ENCODE assay signal across 15 cellular contexts in the genomic region with DNA sequence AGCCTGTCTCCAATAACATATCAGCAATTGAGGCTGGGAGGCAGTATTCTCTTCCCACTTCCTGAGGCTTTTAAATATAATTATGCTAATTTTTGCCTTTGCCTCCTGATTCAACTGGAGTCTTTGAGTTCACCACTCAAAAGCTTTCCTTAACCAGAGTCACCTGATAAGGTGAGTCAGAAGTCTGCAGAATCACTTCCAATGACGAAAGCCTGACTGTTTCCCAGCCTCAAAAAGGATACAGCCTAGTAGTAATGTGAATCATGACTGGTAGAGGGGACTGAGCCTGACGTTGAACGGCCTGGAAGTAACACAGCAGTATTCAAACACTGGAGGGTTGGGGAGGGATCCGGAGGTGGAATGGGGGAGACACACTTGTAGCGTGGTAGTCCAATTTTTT. TPM values are rescaled to one million over a fixed set of nuclear protein-coding genes. Genes with fewer than 3 reads are reported as not detected.
DNase-seq lines count a peak whose midpoint lies in the region; ATAC-seq and TF ChIP-seq lines count a peak whose summit lies in the region.
"Had no signal": no experiment of that assay in that cellular context is flagged by ENCODE, and none has a peak within 500 bp of the region (broad histone marks: within the 10 kb centered on the region; RNA-seq: fewer than 3 reads in every experiment).

No MANE protein-coding gene starts in this region.

- no peak overlapping the region for H3K27ac ChIP-seq in GM23248

- ATAC-seq in HG02678 (IDR thresholded peaks at IDR 0.05; ENCODE audit: unreplicated experiment) (no peak), GM19452 (IDR thresholded peaks at IDR 0.05; ENCODE audit: unreplicated experiment) (no peak)

- H4K20me1 ChIP-seq in GM23248 (ENCODE audit: insufficient read depth): no peaks in the 10 kb centered on the region

- no peaks in the 10 kb centered on the region for H3K27me3 ChIP-seq in GM23248 (replicated peaks; ENCODE audit: insufficient read depth)

- no peak overlapping the region for H2AFZ ChIP-seq in GM23248

- no peaks in the 10 kb centered on the region for H3K9me3 ChIP-seq in GM23248 (ENCODE audit: low read depth)

- H3K9ac ChIP-seq in GM23248: no peak overlapping the region

- no peaks in the 10 kb centered on the region for H3K36me3 ChIP-seq in GM23248 (ENCODE audit: low read depth)

- H3K79me2 ChIP-seq in GM23248 (ENCODE audit: insufficient read depth): no peaks in the 10 kb centered on the region

- H3F3A ChIP-seq in GM23248 (ENCODE audit: insufficient read depth): no peaks in the 10 kb centered on the region

- in situ Hi-C loops in GM23248 (cut with MboI): no loop called here

- peak; percentile 80 for DNase-seq in GM23248
- DNase-seq in RKO (ENCODE audit: low spot score): peak; percentile 91
- DNase-seq in epithelial cell of esophagus (ENCODE audit: low read depth): peak; percentile 96
- peak; percentile 81 for DNase-seq in putamen (ENCODE audit: low spot score)
- DNase-seq in NCI-H1105 treated with DMSO at 0.1 percent for 48 hours (lab: John Stamatoyannopoulos, UW): no peak
- no peak for DNase-seq in activated CD4-positive, CD25-positive, alpha-beta regulatory T cell treated with anti-CD3 and anti-CD28 coated beads, Interleukin-2, amount 50 U/mL, for 72 hours
- DNase-seq: CD4-positive, alpha-beta memory T cell; KBM-7; NCI-H510A treated with DMSO at 0.1 percent for 48 hours had no signal

- no peaks in the 10 kb centered on the region for H3K4me1 ChIP-seq in GM23248 (ENCODE audit: insufficient read depth)

- WGBS in GM23248 (ENCODE audit: low coverage in 1 of 2, low lambda C conversion rate in 2 of 2, missing lambda C conversion rate in 2 of 2), 2 experiments: 32 to 45% methylated on average over 5 of the region's 5 CpGs

- no peak overlapping the region for H3K4me3 ChIP-seq in GM23248
- H3K4me3 ChIP-seq in epithelial cell of esophagus (ENCODE audit: low read length): no peak overlapping the region
- H3K4me3 ChIP-seq: lung had no signal

- H3K4me2 ChIP-seq in GM23248 (ENCODE audit: unreplicated experiment): no peak overlapping the region

- no peak for TF ChIP-seq CTCF in epithelial cell of esophagus (IDR thresholded peaks at IDR 0.05; ENCODE audit: insufficient read depth, low read depth, low read length, missing control alignments)

- no peaks in the 10 kb centered on the region; the same call in 1 of the 2 replicates for H3K9me2 ChIP-seq in GM23248 (ENCODE audit: insufficient read depth)

RNA-seq across cellular contexts. Expression of gene MRPL9, which starts 10.4 kb away (rescaled TPM):
- total RNA-seq in GM23248 (2014; rRNA removed; shearing (Covaris generic)): 62.1 and 70.2 TPM in 2 replicates
- polyA plus RNA-seq in GM23248 (2016; fragmentation: Nextera tagmentation; extraction: Ambion mirVana): 71.7 and 74.9 TPM in 2 replicates

RNA-seq across cellular contexts. Expression of gene TDRKH, which starts 16.6 kb away (rescaled TPM):
- total RNA-seq in GM23248 (2014; rRNA removed; shearing (Covaris generic)): 0.38 and 3.6 TPM in 2 replicates
- polyA plus RNA-seq in GM23248 (2016; fragmentation: Nextera tagmentation; extraction: Ambion mirVana): 1.9 and 2.2 TPM in 2 replicates

RNA-seq across cellular contexts. Expression of gene LINGO4, which starts 31.5 kb away (rescaled TPM):
- not detected in 2 replicates for total RNA-seq in GM23248 (2014; rRNA removed; shearing (Covaris generic))
- not detected in 2 replicates for polyA plus RNA-seq in GM23248 (2016; fragmentation: Nextera tagmentation; extraction: Ambion mirVana)
- total RNA-seq: endothelial cell of umbilical vein, neural crest cell had no signal
- polyA plus RNA-seq: endothelial cell of umbilical vein had no signal

RNA-seq across cellular contexts. Expression of gene RIIAD1, which starts 52.4 kb away (rescaled TPM):
- total RNA-seq in GM23248 (2014; rRNA removed; shearing (Covaris generic)): not detected in 2 replicates
- 1.1 and 1.2 TPM in 2 replicates for polyA plus RNA-seq in GM23248 (2016; fragmentation: Nextera tagmentation; extraction: Ambion mirVana)
- total RNA-seq: CD4-positive, alpha-beta memory T cell; endothelial cell of umbilical vein had no signal
- polyA plus RNA-seq: CD4-positive, alpha-beta memory T cell; endothelial cell of umbilical vein had no signal

RNA-seq across cellular contexts. Expression of gene CELF3, which starts 57.1 kb away (rescaled TPM):
- not detected in 2 replicates for total RNA-seq in GM23248 (2014; rRNA removed; shearing (Covaris generic))
- not detected in 2 replicates for polyA plus RNA-seq in GM23248 (2016; fragmentation: Nextera tagmentation; extraction: Ambion mirVana)
- total RNA-seq: cardiac septum; CD4-positive, alpha-beta memory T cell; endothelial cell of umbilical vein had no signal
- polyA plus RNA-seq: CD4-positive, alpha-beta memory T cell; endothelial cell of umbilical vein had no signal

Comparison
In these comparisons a context has a peak if more than half of its experiments do, and no peak if none do; other contexts are left out.
1. DNase-seq: peak in GM23248 (single experiment), RKO (single experiment), epithelial cell of esophagus (single experiment) and putamen (single experiment); none in NCI-H1105 treated with DMSO at 0.1 percent for 48 hours (single experiment) and activated CD4-positive, CD25-positive, alpha-beta regulatory T cell treated with anti-CD3 and anti-CD28 coated beads, Interleukin-2, amount 50 U/mL, for 72 hours (single experiment).